30 cellular contexts compared by ENCODE assay signal in genomic region chr17:32802306-32802705, GRCh38.
"Had no signal": no experiment of that assay in that cellular context is flagged by ENCODE, and none has a peak within 500 bp of the region (broad histone marks: within the 10 kb centered on the region; RNA-seq: fewer than 3 reads in every experiment).

No MANE protein-coding gene starts in this region.

- H3K4me1 ChIP-seq: colonic mucosa, gastroesophageal sphincter had no signal

- DNase-seq: activated B cell treated with CpG ODN at 0.5 μM for 24 hours; activated CD4-positive, alpha-beta T cell treated with anti-CD3 and anti-CD28 coated beads for 48 hours; activated CD4-positive, alpha-beta T cell treated with anti-CD3 and anti-CD28 coated beads, Interleukin-2, amount 50 U/mL, for 1 hour; activated CD4-positive, alpha-beta T cell treated with anti-CD3 and anti-CD28 coated beads, Interleukin-2, amount 50 U/mL, for 48 hours; activated CD8-positive, alpha-beta memory T cell treated with anti-CD3 and anti-CD28 coated beads for 24 hours; activated CD8-positive, alpha-beta T cell treated with anti-CD3 and anti-CD28 coated beads for 36 hours; activated effector memory CD4-positive, alpha-beta T cell treated with Interleukin-2 at 50 U/mL for 16 hours; activated gamma-delta T cell treated with Interleukin-2 at 50 U/mL for 16 hours; activated naive CD4-positive, alpha-beta T cell treated with anti-CD3 and anti-CD28 coated beads, Interleukin-2, amount 50 U/mL, for 16 hours; activated naive CD4-positive, alpha-beta T cell treated with Interleukin-2 at 50 U/mL for 16 hours; activated T-cell treated with anti-CD3 and anti-CD28 coated beads, Interleukin-2, amount 50 U/mL, for 4 hours; adrenal gland; amygdala; aorta; central memory CD4-positive, alpha-beta T cell; cerebellar nuclear complex; colonic mucosa; effector memory CD4-positive, alpha-beta T cell; endodermal cell; foreskin keratinocyte; T-helper 1 cell; T-helper 17 cell; T1000; WERI-Rb-1 had no signal

- H3K27ac ChIP-seq: adrenal gland, cardiac muscle cell, colonic mucosa, foreskin keratinocyte, gastroesophageal sphincter, WERI-Rb-1 had no signal

- H3K36me3 ChIP-seq: adrenal gland, breast epithelium, cardiac muscle cell, colonic mucosa, gastroesophageal sphincter, WERI-Rb-1 had no signal

- H3K4me3 ChIP-seq: adrenal gland, breast epithelium, cardiac muscle cell, colonic mucosa, gastroesophageal sphincter had no signal

- ATAC-seq: activated CD4-positive, CD25-positive, alpha-beta regulatory T cell treated with anti-CD3 and anti-CD28 coated beads, Interleukin-2, amount 50 U/mL, for 24 hours; activated CD8-positive, alpha-beta T cell treated with anti-CD3 and anti-CD28 coated beads for 36 hours; activated T-cell treated with anti-CD3 and anti-CD28 coated beads, Interleukin-2, amount 50 U/mL, for 4 hours; activated T-helper 17 cell treated with anti-CD3 and anti-CD28 coated beads, Interleukin-2, amount 50 U/mL, for 72 hours; esophagus mucosa; foreskin keratinocyte; gastroesophageal sphincter; T-helper 17 cell had no signal

- H3K9me3 ChIP-seq: breast epithelium, colonic mucosa, gastroesophageal sphincter had no signal

- H3K27me3 ChIP-seq: adrenal gland, breast epithelium, cardiac muscle cell, colonic mucosa, foreskin keratinocyte, gastroesophageal sphincter had no signal
